Comparison of ENCODE assay signal across 8 cellular contexts in genomic region chr14:76152333-76152681, GRCh38. TPM values are rescaled to one million over a fixed set of nuclear protein-coding genes. Genes with fewer than 3 reads are reported as not detected.
DNase-seq lines count a peak whose midpoint lies in the region; ATAC-seq lines count a peak whose summit lies in the region.

No MANE protein-coding gene starts in this region.

- POLR2A ChIA-PET in activated CD8-positive, alpha-beta T cell treated with anti-CD3 and anti-CD28 coated beads, Interleukin-2, amount 10 ng/mL, durations not matched to agents 7 days and 5 days (lab: Charles Lee), result interaction anchor here (0.6 to 1.7 kb wide), 10 partner anchors 8 to 492 kb away, joined by 3 to 13 read pairs (median 3); partner anchors contain the start of gene ERG28

- H3K27me3 Mint-ChIP-seq in activated CD8-positive, alpha-beta T cell treated with anti-CD3 and anti-CD28 coated beads, Interleukin-2, amount 10 ng/mL, durations not matched to agents 7 days and 5 days (ENCODE audit: low read depth), result peaks cover 4% of the 10 kb centered on the region

- DNase-seq in 8988T (peak; percentile 73), NCI-H510A (lab: John Stamatoyannopoulos, UW) (peak; percentile 22), medulla oblongata (ENCODE audit: extremely low spot score) (peak; percentile 40)
- DNase-seq in activated CD8-positive, alpha-beta T cell treated with anti-CD3 and anti-CD28 coated beads, Interleukin-2, amount 10 ng/mL, durations not matched to agents 7 days and 5 days, result peak; percentile 89
- DNase-seq in effector CD4-positive, alpha-beta T cell, result peak; percentile 63
- DNase-seq in stimulated activated CD8-positive, alpha-beta memory T cell treated with anti-CD3 and anti-CD28 coated beads, Interleukin-12 subunit alpha, Interleukin-12 subunit beta, amount 100 ng/mL, for 4 hours (ENCODE audit: low read depth), result peak; percentile 59

- H3K4me3 Mint-ChIP-seq in activated CD8-positive, alpha-beta T cell treated with anti-CD3 and anti-CD28 coated beads, Interleukin-2, amount 10 ng/mL, durations not matched to agents 7 days and 5 days, result peak overlapping the region; percentile 92

- peaks cover 7% of the 10 kb centered on the region for H3K9me3 Mint-ChIP-seq in activated CD8-positive, alpha-beta T cell treated with anti-CD3 and anti-CD28 coated beads, Interleukin-2, amount 10 ng/mL, durations not matched to agents 7 days and 5 days (ENCODE audit: insufficient read depth)

- H3K36me3 Mint-ChIP-seq in activated CD8-positive, alpha-beta T cell treated with anti-CD3 and anti-CD28 coated beads, Interleukin-2, amount 10 ng/mL, durations not matched to agents 7 days and 5 days (ENCODE audit: low read depth), result peaks cover 44% of the 10 kb centered on the region

- peak overlapping the region; percentile 99 for H3K27ac Mint-ChIP-seq in activated CD8-positive, alpha-beta T cell treated with anti-CD3 and anti-CD28 coated beads, Interleukin-2, amount 10 ng/mL, durations not matched to agents 7 days and 5 days

- ATAC-seq in GM18498 (IDR thresholded peaks at IDR 0.05; ENCODE audit: unreplicated experiment) (peak; percentile 64), HG02970 (IDR thresholded peaks at IDR 0.05; ENCODE audit: low FRiP score, unreplicated experiment) (peak; percentile 34)
- peak; percentile 91 for ATAC-seq in activated CD8-positive, alpha-beta T cell treated with anti-CD3 and anti-CD28 coated beads, Interleukin-2, amount 10 ng/mL, durations not matched to agents 7 days and 5 days

- CTCF ChIA-PET in activated CD8-positive, alpha-beta T cell treated with anti-CD3 and anti-CD28 coated beads, Interleukin-2, amount 10 ng/mL, durations not matched to agents 7 days and 5 days (lab: Charles Lee), result no interaction called here

- H3K4me1 Mint-ChIP-seq in activated CD8-positive, alpha-beta T cell treated with anti-CD3 and anti-CD28 coated beads, Interleukin-2, amount 10 ng/mL, durations not matched to agents 7 days and 5 days (ENCODE audit: low read depth), result peaks cover 58% of the 10 kb centered on the region

RNA-seq across cellular contexts. Expression of gene GPATCH2L, which starts 0.6 kb away (rescaled TPM):
- 10 to 100 TPM; 52.8 to 55.9 TPM for total RNA-seq in activated CD8-positive, alpha-beta T cell treated with anti-CD3 and anti-CD28 coated beads, Interleukin-2, amount 10 ng/mL, durations not matched to agents 7 days and 5 days

Comparison
In these comparisons a context has a peak if more than half of its experiments do, and no peak if none do; other contexts are left out.
1. Peak in every context shown above with its lines: DNase-seq and ATAC-seq.
2. DNase-seq: peak in every context shown above with its lines; median percentile 89 in activated CD8-positive, alpha-beta T cell treated with anti-CD3 and anti-CD28 coated beads, Interleukin-2, amount 10 ng/mL, durations not matched to agents 7 days and 5 days; 73 in 8988T; 63 in effector CD4-positive, alpha-beta T cell; 59 in stimulated activated CD8-positive, alpha-beta memory T cell treated with anti-CD3 and anti-CD28 coated beads, Interleukin-12 subunit alpha, Interleukin-12 subunit beta, amount 100 ng/mL, for 4 hours; 40 in medulla oblongata; 22 in NCI-H510A.
3. ATAC-seq: peak in every context shown above with its lines; median percentile 91 in activated CD8-positive, alpha-beta T cell treated with anti-CD3 and anti-CD28 coated beads, Interleukin-2, amount 10 ng/mL, durations not matched to agents 7 days and 5 days; 64 in GM18498; 34 in HG02970.